19 cellular contexts compared by ENCODE assay signal in genomic region chr10:128059266-128059850, GRCh38.
DNase-seq lines count a peak whose midpoint lies in the region; ATAC-seq lines count a peak whose summit lies in the region.
"Had no signal": no experiment of that assay in that cellular context is flagged by ENCODE, and none has a peak within 500 bp of the region (broad histone marks: within the 10 kb centered on the region; RNA-seq: fewer than 3 reads in every experiment).

No MANE protein-coding gene starts in this region.

- peak; percentile 65 for DNase-seq in Right ventricle myocardium inferior (ENCODE audit: missing footprints)
- no peak for DNase-seq in Right ventricle myocardium superior
- DNase-seq in activated gamma-delta T cell (lab: John Stamatoyannopoulos, UW), result peak; percentile 25
- peak; percentile 50 for DNase-seq in left lobe of liver (ENCODE audit: low spot score)
- no peak for DNase-seq in activated CD4-positive, alpha-beta T cell treated with anti-CD3 and anti-CD28 coated beads for 48 hours
- no peak for DNase-seq in putamen (ENCODE audit: low spot score)
- no peak for DNase-seq in stimulated activated CD4-positive, alpha-beta T cell treated with anti-CD3 and anti-CD28 coated beads, Interleukin-2, amount 100 ng/mL, for 48 hours
- DNase-seq: ACHN; activated CD4-positive, alpha-beta memory T cell treated with anti-CD3 and anti-CD28 coated beads for 36 hours; EL; hypothalamus; mesenchymal stem cell; NCI-H1048; NCI-H2081; NCI-H510A; retina; trophoblast cell had no signal

- no peak for ATAC-seq in Right ventricle myocardium inferior
- no peak for ATAC-seq in Right ventricle myocardium superior (ENCODE audit: poor library complexity)
- ATAC-seq in left lobe of liver, result no peak
- no peak for ATAC-seq in GM18909 (IDR thresholded peaks at IDR 0.05; ENCODE audit: poor library complexity, unreplicated experiment)
- ATAC-seq: stimulated activated memory B cell treated with anti-CD40 and anti-IgM and Interleukin-4, amounts not matched to agents 10 μg/mL and 1 μg/mL and 100 μg/mL, for 72 hours had no signal

- intact Hi-C loops in Right ventricle myocardium inferior (cut with DNase I) (no loop called here), Right ventricle myocardium superior (cut with DNase I) (no loop called here)

Comparison
In these comparisons a context has a peak if more than half of its experiments do, and no peak if none do; other contexts are left out.
1. DNase-seq: peak in Right ventricle myocardium inferior (single experiment), activated gamma-delta T cell (single experiment) and left lobe of liver (single experiment); none in Right ventricle myocardium superior (single experiment), activated CD4-positive, alpha-beta T cell treated with anti-CD3 and anti-CD28 coated beads for 48 hours (single experiment), putamen (single experiment) and stimulated activated CD4-positive, alpha-beta T cell treated with anti-CD3 and anti-CD28 coated beads, Interleukin-2, amount 100 ng/mL, for 48 hours (0 of 2).